ENCODE assay signal across 14 cellular contexts in genomic region chrY:13830089-13830488, GRCh38.
DNase-seq lines count a peak whose midpoint lies in the region; ATAC-seq lines count a peak whose summit lies in the region.
"Had no signal": no experiment of that assay in that cellular context is flagged by ENCODE, and none has a peak within 500 bp of the region (broad histone marks: within the 10 kb centered on the region; RNA-seq: fewer than 3 reads in every experiment).

No MANE protein-coding gene starts in this region.

- no peak overlapping the region for H3K4me3 Mint-ChIP-seq in activated CD4-positive, alpha-beta T cell treated with anti-CD3 and anti-CD28 coated beads for 36 hours
- no peak overlapping the region for H3K4me3 Mint-ChIP-seq in activated CD8-positive, alpha-beta memory T cell treated with anti-CD3 and anti-CD28 coated beads, Interleukin-2, amount 10 ng/mL, durations not matched to agents 7 days and 5 days
- no peak overlapping the region for H3K4me3 Mint-ChIP-seq in activated T-helper 1 cell treated with anti-CD3 and anti-CD28 coated beads, Interleukin-12 subunit alpha, Interleukin-12 subunit beta, Interleukin-2, Interleukin-4 antibody, amounts not matched to agents 30 ng/mL and 10 ng/mL and 1 ng/mL, durations not matched to agents 14 hours and 24 hours and 36 hours
- H3K4me3 Mint-ChIP-seq: CD4-positive, CD25-positive, alpha-beta regulatory T cell had no signal

- intact Hi-C loops in activated CD4-positive, alpha-beta T cell treated with anti-CD3 and anti-CD28 coated beads for 36 hours (cut with DNase I, micrococcal nuclease): no loop called here
- intact Hi-C loops in activated T-helper 1 cell treated with anti-CD3 and anti-CD28 coated beads, Interleukin-12 subunit alpha, Interleukin-12 subunit beta, Interleukin-2, Interleukin-4 antibody, amounts not matched to agents 30 ng/mL and 10 ng/mL and 1 ng/mL, durations not matched to agents 14 hours and 24 hours and 36 hours (cut with micrococcal nuclease): no loop called here

- no peaks in the 10 kb centered on the region for H3K27me3 Mint-ChIP-seq in activated CD4-positive, alpha-beta T cell treated with anti-CD3 and anti-CD28 coated beads for 36 hours
- no peaks in the 10 kb centered on the region for H3K27me3 Mint-ChIP-seq in activated CD8-positive, alpha-beta memory T cell treated with anti-CD3 and anti-CD28 coated beads, Interleukin-2, amount 10 ng/mL, durations not matched to agents 7 days and 5 days
- H3K27me3 Mint-ChIP-seq in activated T-helper 1 cell treated with anti-CD3 and anti-CD28 coated beads, Interleukin-12 subunit alpha, Interleukin-12 subunit beta, Interleukin-2, Interleukin-4 antibody, amounts not matched to agents 30 ng/mL and 10 ng/mL and 1 ng/mL, durations not matched to agents 14 hours and 24 hours and 36 hours (ENCODE audit: insufficient read depth): no peaks in the 10 kb centered on the region
- H3K27me3 Mint-ChIP-seq: CD4-positive, CD25-positive, alpha-beta regulatory T cell had no signal

- DNase-seq in activated CD4-positive, alpha-beta T cell treated with anti-CD3 and anti-CD28 coated beads for 36 hours: no peak
- no peak for DNase-seq in activated CD4-positive, alpha-beta T cell treated with anti-CD3 and anti-CD28 coated beads, Interleukin-2, amount 50 U/mL, for 48 hours
- DNase-seq in activated CD8-positive, alpha-beta memory T cell treated with anti-CD3 and anti-CD28 coated beads, Interleukin-2, amount 10 ng/mL, durations not matched to agents 7 days and 5 days: no peak
- no peak for DNase-seq in activated CD8-positive, alpha-beta memory T cell treated with anti-CD3 and anti-CD28 coated beads for 24 hours
- DNase-seq in HT1080 (ENCODE audit: low read depth): peak; percentile 56
- DNase-seq in activated T-helper 1 cell treated with anti-CD3 and anti-CD28 coated beads, Interleukin-12 subunit alpha, Interleukin-12 subunit beta, Interleukin-2, Interleukin-4 antibody, amounts not matched to agents 30 ng/mL and 10 ng/mL and 1 ng/mL, durations not matched to agents 14 hours and 24 hours and 36 hours (ENCODE audit: low spot score): no peak
- no peak for DNase-seq in NCI-H187 treated with DMSO at 0.1 percent for 48 hours (lab: John Stamatoyannopoulos, UW)
- no peak for DNase-seq in A172 (ENCODE audit: low spot score)
- DNase-seq: 8988T; ACHN; CD4-positive, CD25-positive, alpha-beta regulatory T cell; DMS53; GOT3 had no signal

- peaks cover 8% of the 10 kb centered on the region for H3K4me1 Mint-ChIP-seq in activated CD4-positive, alpha-beta T cell treated with anti-CD3 and anti-CD28 coated beads for 36 hours
- peaks cover 10% of the 10 kb centered on the region for H3K4me1 Mint-ChIP-seq in activated CD8-positive, alpha-beta memory T cell treated with anti-CD3 and anti-CD28 coated beads, Interleukin-2, amount 10 ng/mL, durations not matched to agents 7 days and 5 days
- H3K4me1 Mint-ChIP-seq in activated T-helper 1 cell treated with anti-CD3 and anti-CD28 coated beads, Interleukin-12 subunit alpha, Interleukin-12 subunit beta, Interleukin-2, Interleukin-4 antibody, amounts not matched to agents 30 ng/mL and 10 ng/mL and 1 ng/mL, durations not matched to agents 14 hours and 24 hours and 36 hours (ENCODE audit: low read depth): peaks cover 11% of the 10 kb centered on the region
- H3K4me1 Mint-ChIP-seq: CD4-positive, CD25-positive, alpha-beta regulatory T cell had no signal

- ATAC-seq in activated CD4-positive, alpha-beta T cell treated with anti-CD3 and anti-CD28 coated beads for 36 hours: peak; percentile 42
- ATAC-seq in activated CD8-positive, alpha-beta memory T cell treated with anti-CD3 and anti-CD28 coated beads, Interleukin-2, amount 10 ng/mL, durations not matched to agents 7 days and 5 days: no peak
- ATAC-seq: GM12878 had no signal

- peaks cover 3% of the 10 kb centered on the region for H3K36me3 Mint-ChIP-seq in activated CD4-positive, alpha-beta T cell treated with anti-CD3 and anti-CD28 coated beads for 36 hours (ENCODE audit: low read depth)
- H3K36me3 Mint-ChIP-seq in activated CD8-positive, alpha-beta memory T cell treated with anti-CD3 and anti-CD28 coated beads, Interleukin-2, amount 10 ng/mL, durations not matched to agents 7 days and 5 days: peaks cover 6% of the 10 kb centered on the region
- no peaks in the 10 kb centered on the region for H3K36me3 Mint-ChIP-seq in activated T-helper 1 cell treated with anti-CD3 and anti-CD28 coated beads, Interleukin-12 subunit alpha, Interleukin-12 subunit beta, Interleukin-2, Interleukin-4 antibody, amounts not matched to agents 30 ng/mL and 10 ng/mL and 1 ng/mL, durations not matched to agents 14 hours and 24 hours and 36 hours (ENCODE audit: low read depth)
- H3K36me3 Mint-ChIP-seq: CD4-positive, CD25-positive, alpha-beta regulatory T cell had no signal

- POLR2A ChIA-PET in activated CD4-positive, alpha-beta T cell treated with anti-CD3 and anti-CD28 coated beads for 36 hours (lab: Charles Lee): no interaction called here

- CTCF ChIA-PET in activated CD4-positive, alpha-beta T cell treated with anti-CD3 and anti-CD28 coated beads for 36 hours (lab: Charles Lee): interaction anchor here (0.7 kb wide), 1 partner anchor 1287 kb away, joined by 4 read pairs; no protein-coding TSS in a partner anchor
- CTCF ChIA-PET in activated CD8-positive, alpha-beta memory T cell treated with anti-CD3 and anti-CD28 coated beads, Interleukin-2, amount 10 ng/mL, durations not matched to agents 7 days and 5 days (lab: Charles Lee): no interaction called here

- H3K9me3 Mint-ChIP-seq in activated CD4-positive, alpha-beta T cell treated with anti-CD3 and anti-CD28 coated beads for 36 hours (ENCODE audit: low read depth): no peaks in the 10 kb centered on the region
- no peaks in the 10 kb centered on the region for H3K9me3 Mint-ChIP-seq in activated CD8-positive, alpha-beta memory T cell treated with anti-CD3 and anti-CD28 coated beads, Interleukin-2, amount 10 ng/mL, durations not matched to agents 7 days and 5 days (ENCODE audit: low read depth)
- no peaks in the 10 kb centered on the region for H3K9me3 Mint-ChIP-seq in activated T-helper 1 cell treated with anti-CD3 and anti-CD28 coated beads, Interleukin-12 subunit alpha, Interleukin-12 subunit beta, Interleukin-2, Interleukin-4 antibody, amounts not matched to agents 30 ng/mL and 10 ng/mL and 1 ng/mL, durations not matched to agents 14 hours and 24 hours and 36 hours
- H3K9me3 Mint-ChIP-seq: CD4-positive, CD25-positive, alpha-beta regulatory T cell had no signal

- H3K27ac Mint-ChIP-seq in activated CD4-positive, alpha-beta T cell treated with anti-CD3 and anti-CD28 coated beads for 36 hours: no peak overlapping the region
- peak overlapping the region; percentile 64 for H3K27ac Mint-ChIP-seq in activated CD8-positive, alpha-beta memory T cell treated with anti-CD3 and anti-CD28 coated beads, Interleukin-2, amount 10 ng/mL, durations not matched to agents 7 days and 5 days
- H3K27ac Mint-ChIP-seq in activated T-helper 1 cell treated with anti-CD3 and anti-CD28 coated beads, Interleukin-12 subunit alpha, Interleukin-12 subunit beta, Interleukin-2, Interleukin-4 antibody, amounts not matched to agents 30 ng/mL and 10 ng/mL and 1 ng/mL, durations not matched to agents 14 hours and 24 hours and 36 hours: peak overlapping the region; percentile 32
